24 cellular contexts compared by ENCODE assay signal in genomic region chr12:113181975-113182374, GRCh38. TPM values are rescaled to one million over a fixed set of nuclear protein-coding genes. Genes with fewer than 3 reads are reported as not detected.
"Had no signal": no experiment of that assay in that cellular context is flagged by ENCODE, and none has a peak within 500 bp of the region (broad histone marks: within the 10 kb centered on the region; RNA-seq: fewer than 3 reads in every experiment).

No MANE protein-coding gene starts in this region.

- H3K9me3 Mint-ChIP-seq: memory B cell, T-cell, type B pancreatic cell, WTC11 had no signal

- H3K4me3 Mint-ChIP-seq: memory B cell, nephron progenitor cell, T-cell, type B pancreatic cell, WTC11 had no signal

- H3K27ac Mint-ChIP-seq: memory B cell, nephron progenitor cell, type B pancreatic cell, WTC11 had no signal

- H3K9me3 ChIP-seq: adrenal gland, pancreas, psoas muscle, thoracic aorta, vagina had no signal

- H3K27me3 ChIP-seq: adrenal gland, heart right ventricle, pancreas, right atrium auricular region, vagina had no signal

- H3K27ac ChIP-seq: adrenal gland, heart right ventricle, pancreas, psoas muscle, right atrium auricular region, thoracic aorta, vagina had no signal

- DNase-seq: activated CD4-positive, alpha-beta T cell treated with anti-CD3 and anti-CD28 coated beads, Interleukin-2, amount 50 U/mL, for 48 hours; activated naive CD4-positive, alpha-beta T cell treated with Interleukin-2 at 50 U/mL for 16 hours; adrenal gland; central memory CD4-positive, alpha-beta T cell; dermis blood vessel endothelial cell; effector CD8-positive, alpha-beta T cell; erythroblast; foreskin fibroblast; heart right ventricle; left colon; nephron progenitor cell; pancreas; psoas muscle; T-cell; T1000 had no signal

- H3K27me3 Mint-ChIP-seq: memory B cell, T-cell, type B pancreatic cell had no signal

- ATAC-seq: heart right ventricle, left colon, pancreas, psoas muscle, T-cell, WTC11 had no signal

- H3K4me3 ChIP-seq: adrenal gland, heart right ventricle, pancreas, psoas muscle, right atrium auricular region, thoracic aorta, vagina had no signal

- FAIRE-seq: astrocyte, keratinocyte, pancreas had no signal

RNA-seq across cellular contexts. Expression of gene CFAP73, which starts 32.5 kb away (rescaled TPM):
- total RNA-seq: astrocyte, dermis blood vessel endothelial cell, fibroblast of lung, heart right ventricle, psoas muscle, right atrium auricular region, thoracic aorta, vagina had no signal
- polyA plus RNA-seq: fibroblast of lung, keratinocyte had no signal

RNA-seq across cellular contexts. Expression of gene RASAL1, which starts 46.4 kb away (rescaled TPM):
- total RNA-seq: fibroblast of lung, heart right ventricle, right atrium auricular region had no signal
- polyA plus RNA-seq: fibroblast of lung, heart right ventricle, psoas muscle had no signal
